Comparison of ENCODE assay signal across 8 cellular contexts in genomic region chr15:60326824-60327654, GRCh38.
DNase-seq lines count a peak whose midpoint lies in the region; ATAC-seq, FAIRE-seq and TF ChIP-seq lines count a peak whose summit lies in the region.

No MANE protein-coding gene starts in this region.

- no peak overlapping the region for H3K4me3 Mint-ChIP-seq in activated CD4-positive, alpha-beta T cell treated with anti-CD3 and anti-CD28 coated beads, Interleukin-2, amount 10 ng/mL, durations not matched to agents 24 days and 14 days

- H3K9me3 Mint-ChIP-seq in activated CD4-positive, alpha-beta T cell treated with anti-CD3 and anti-CD28 coated beads, Interleukin-2, amount 10 ng/mL, durations not matched to agents 24 days and 14 days = no peaks in the 10 kb centered on the region

- 10 to 18% (median 11%) methylated on average over 5 of the region's 5 CpGs for WGBS in small intestine, 3 donors

- H3K9me3 ChIP-seq in small intestine (ENCODE audit: control insufficient read depth, low read depth) = no peaks in the 10 kb centered on the region

- H3K4me1 Mint-ChIP-seq in activated CD4-positive, alpha-beta T cell treated with anti-CD3 and anti-CD28 coated beads, Interleukin-2, amount 10 ng/mL, durations not matched to agents 24 days and 14 days = peaks cover 7% of the 10 kb centered on the region

- peaks cover 70% of the 10 kb centered on the region for H3K27me3 Mint-ChIP-seq in activated CD4-positive, alpha-beta T cell treated with anti-CD3 and anti-CD28 coated beads, Interleukin-2, amount 10 ng/mL, durations not matched to agents 24 days and 14 days

- H3K27me3 ChIP-seq in small intestine (ENCODE audit: control insufficient read depth in 2 of 2, insufficient read depth in 2 of 2, low read length in 2 of 2) = peaks cover 0 to 9% of the 10 kb centered on the region in 2 donors

- H3K4me3 ChIP-seq in GM12864 (ENCODE audit: low read depth, low read length) = no peak overlapping the region
- H3K4me3 ChIP-seq in small intestine (ENCODE audit: low read depth in 1 of 2, low read length in 2 of 2) = no peak overlapping the region

- ATAC-seq in sciatic nerve = no peak

- no peaks in the 10 kb centered on the region for H3K36me3 ChIP-seq in small intestine (ENCODE audit: control insufficient read depth in 2 of 2, insufficient read depth in 2 of 2, low read length in 2 of 2)

- H3K27ac ChIP-seq in small intestine (ENCODE audit: low read depth in 1 of 2, low read length in 1 of 2) = no peak overlapping the region

- peak; percentile 5 for FAIRE-seq in small intestine (lab: Jason Lieb, UNC)

- intact Hi-C loops in activated CD4-positive, alpha-beta T cell treated with anti-CD3 and anti-CD28 coated beads, Interleukin-2, amount 10 ng/mL, durations not matched to agents 24 days and 14 days (cut with micrococcal nuclease) = loop anchor here (1.0 to 5.0 kb wide), 5 partner anchors 194 to 636 kb away; no protein-coding TSS in a partner anchor
- intact Hi-C loops in sciatic nerve (cut with DNase I) = no loop called here

- H3K27ac Mint-ChIP-seq in activated CD4-positive, alpha-beta T cell treated with anti-CD3 and anti-CD28 coated beads, Interleukin-2, amount 10 ng/mL, durations not matched to agents 24 days and 14 days = no peak overlapping the region

- peak; percentile 54 for DNase-seq in AG20443 (ENCODE audit: low spot score)
- no peak for DNase-seq in GM12864 (ENCODE audit: low read depth)
- DNase-seq in NCI-H2171 (lab: John Stamatoyannopoulos, UW) = peak; percentile 36
- DNase-seq in activated CD4-positive, alpha-beta T cell treated with anti-CD3 and anti-CD28 coated beads, Interleukin-2, amount 10 ng/mL, durations not matched to agents 24 days and 14 days = peak; percentile 83
- peak; percentile 47 for DNase-seq in glomerular endothelial cell (ENCODE audit: extremely low read depth, low read depth, low spot score)
- DNase-seq in small intestine = peak; percentile 71
- no peak for DNase-seq in sciatic nerve (ENCODE audit: low spot score)
- DNase-seq in ureter (ENCODE audit: low spot score) = no peak

- H3K4me1 ChIP-seq in small intestine (ENCODE audit: control insufficient read depth in 2 of 2, insufficient read depth in 1 of 2, low read depth in 1 of 2, low read length in 1 of 2) = no peaks in the 10 kb centered on the region

- TF ChIP-seq CTCF in GM12864 (IDR thresholded peaks at IDR 0.05; ENCODE audit: low read depth, low read length, missing control alignments) = peak; percentile 86

- no peaks in the 10 kb centered on the region for H3K36me3 Mint-ChIP-seq in activated CD4-positive, alpha-beta T cell treated with anti-CD3 and anti-CD28 coated beads, Interleukin-2, amount 10 ng/mL, durations not matched to agents 24 days and 14 days (ENCODE audit: low read depth)

Comparison
In these comparisons a context has a peak if more than half of its experiments do, and no peak if none do; other contexts are left out.
1. DNase-seq: peak in AG20443 (single experiment), NCI-H2171 (single experiment), activated CD4-positive, alpha-beta T cell treated with anti-CD3 and anti-CD28 coated beads, Interleukin-2, amount 10 ng/mL, durations not matched to agents 24 days and 14 days (single experiment), glomerular endothelial cell (single experiment) and small intestine (single experiment); none in GM12864 (single experiment), sciatic nerve (single experiment) and ureter (single experiment).